35 cellular contexts compared by ENCODE assay signal in genomic region chr5:135859656-135860055, GRCh38. TPM values are rescaled to one million over a fixed set of nuclear protein-coding genes. Genes with fewer than 3 reads are reported as not detected.
"Had no signal": no experiment of that assay in that cellular context is flagged by ENCODE, and none has a peak within 500 bp of the region (broad histone marks: within the 10 kb centered on the region; RNA-seq: fewer than 3 reads in every experiment).

No MANE protein-coding gene starts in this region.

- H3K4me1 ChIP-seq: left lung, lower lobe of right lung, neural progenitor cell, parathyroid adenoma, right lobe of liver, uterus had no signal

- H3K4me1 Mint-ChIP-seq: immature natural killer cell; naive B cell; natural killer cell; nephron progenitor cell; neural progenitor cell; stimulated activated memory B cell treated with anti-CD40 and anti-IgM and Interleukin-4, amounts not matched to agents 10 μg/mL and 1 μg/mL and 100 μg/mL, for 72 hours; stimulated activated naive CD8-positive, alpha-beta T cell treated with anti-CD3 and anti-CD28 coated beads, Interleukin-15, amount 100 ng/mL, for 72 hours had no signal

- H3K4me3 ChIP-seq: left lung, lower lobe of right lung, neural progenitor cell, psoas muscle, right lobe of liver, smooth muscle cell, tibial nerve, uterus had no signal

- DNase-seq: hypothalamus; immature natural killer cell; kidney; left colon; left lung; lower lobe of right lung; mammary epithelial cell; naive B cell; natural killer cell; nephron progenitor cell; occipital lobe; psoas muscle; right lobe of liver; stimulated activated CD4-positive, alpha-beta T cell treated with anti-CD3 and anti-CD28 coated beads, Interleukin-1b, Interleukin-23, amount 100 ng/mL, for 48 hours; stimulated activated CD4-positive, alpha-beta T cell treated with anti-CD3 and anti-CD28 coated beads, Interleukin-2, amount 100 ng/mL, for 48 hours; stimulated activated CD4-positive, alpha-beta T cell treated with anti-CD3 and anti-CD28 coated beads, Interleukin-4, amount 100 ng/mL, for 4 hours; stimulated activated CD8-positive, alpha-beta memory T cell treated with anti-CD3 and anti-CD28 coated beads, Interleukin-4, amount 100 ng/mL, for 48 hours; stimulated activated naive CD4-positive, alpha-beta T cell treated with Interleukin-2 at 50 U/mL for 16 hours; stimulated activated naive CD8-positive, alpha-beta T cell treated with anti-CD3 and anti-CD28 coated beads, Interleukin-15, amount 100 ng/mL, for 72 hours; substantia nigra; uterus had no signal

- H3K9ac ChIP-seq: neural progenitor cell, parathyroid adenoma had no signal

- H3K27ac Mint-ChIP-seq: immature natural killer cell; natural killer cell; nephron progenitor cell; stimulated activated memory B cell treated with anti-CD40 and anti-IgM and Interleukin-4, amounts not matched to agents 10 μg/mL and 1 μg/mL and 100 μg/mL, for 72 hours; stimulated activated naive CD8-positive, alpha-beta T cell treated with anti-CD3 and anti-CD28 coated beads, Interleukin-15, amount 100 ng/mL, for 72 hours; type B pancreatic cell had no signal

- H3K27ac ChIP-seq: left lung, lower lobe of right lung, neural progenitor cell, neutrophil, parathyroid adenoma, psoas muscle, right lobe of liver, uterus had no signal

- H3K4me3 Mint-ChIP-seq: immature natural killer cell; naive B cell; natural killer cell; nephron progenitor cell; neural progenitor cell; stimulated activated memory B cell treated with anti-CD40 and anti-IgM and Interleukin-4, amounts not matched to agents 10 μg/mL and 1 μg/mL and 100 μg/mL, for 72 hours; stimulated activated naive CD8-positive, alpha-beta T cell treated with anti-CD3 and anti-CD28 coated beads, Interleukin-15, amount 100 ng/mL, for 72 hours; type B pancreatic cell had no signal

- H3K36me3 ChIP-seq: left lung, lower lobe of right lung, neural progenitor cell, neutrophil, right lobe of liver, tibial nerve, uterus had no signal

- H3K36me3 Mint-ChIP-seq: immature natural killer cell; naive B cell; natural killer cell; neural progenitor cell; stimulated activated memory B cell treated with anti-CD40 and anti-IgM and Interleukin-4, amounts not matched to agents 10 μg/mL and 1 μg/mL and 100 μg/mL, for 72 hours; type B pancreatic cell had no signal

- H3K9me3 Mint-ChIP-seq: natural killer cell; stimulated activated naive CD8-positive, alpha-beta T cell treated with anti-CD3 and anti-CD28 coated beads, Interleukin-15, amount 100 ng/mL, for 72 hours; type B pancreatic cell had no signal

- H3K27me3 ChIP-seq: neural progenitor cell, neutrophil, right lobe of liver, tibial nerve, uterus had no signal

- H3K9me3 ChIP-seq: left lung, lower lobe of right lung, neutrophil, psoas muscle, right lobe of liver, tibial nerve, uterus had no signal

RNA-seq across cellular contexts. Expression of gene SLC25A48, which starts 25.2 kb away (rescaled TPM):
- total RNA-seq: mononuclear cell, natural killer cell, osteocyte, ureter had no signal
- polyA plus RNA-seq: immature natural killer cell had no signal

RNA-seq across cellular contexts. Expression of gene IL9, which starts 36.0 kb away (rescaled TPM):
- total RNA-seq: kidney, left colon, left lung, liver, lower lobe of right lung, mammary epithelial cell, mononuclear cell, natural killer cell, occipital lobe, osteocyte, posterior vena cava, psoas muscle, right lobe of liver, skeletal muscle tissue, smooth muscle cell, temporal lobe, tibial nerve, ureter, uterus had no signal
- polyA plus RNA-seq: immature natural killer cell, liver, mammary epithelial cell, psoas muscle, smooth muscle cell had no signal
